ENCODE assay signal across 1 cellular context in genomic region chr17:37483311-37484039, GRCh38.
TF ChIP-seq lines count a peak whose summit lies in the region.

No MANE protein-coding gene starts in this region.

TF ChIP-seq in HEK293, 187 proteins besides CTCF, POLR2A, EP300 and RAD21 (continued from another document):
- TF ChIP-seq ZNF639 (tag by site-specific recombination; IDR thresholded peaks at IDR 0.05) (no peak), PATZ1 (tag by site-specific recombination; IDR thresholded peaks at IDR 0.05) (peak; percentile 65), MEIS1 (CRISPR knock-in tag; IDR thresholded peaks at IDR 0.05; ENCODE audit: borderline replicate concordance) (no peak), BCL11A (tag by site-specific recombination; IDR thresholded peaks at IDR 0.05; ENCODE audit: low read depth) (no peak), TSHZ1 (tag by site-specific recombination; IDR thresholded peaks at IDR 0.05; ENCODE audit: borderline replicate concordance) (no peak), ZNF239 (tag by site-specific recombination; IDR thresholded peaks at IDR 0.05) (no peak), ZNF280D (tag by site-specific recombination; IDR thresholded peaks at IDR 0.05) (no peak), ZNF623 (tag by site-specific recombination; IDR thresholded peaks at IDR 0.05) (0 out of 2 replicates have a peak, but pooled peaks have one; percentile 6), KLF16 (tag by site-specific recombination; IDR thresholded peaks at IDR 0.05) (peak; percentile 23; the same call in 1 of the 2 replicates), AEBP2 (tag by site-specific recombination; IDR thresholded peaks at IDR 0.05; ENCODE audit: borderline replicate concordance) (no peak), ZNF596 (tag by site-specific recombination; IDR thresholded peaks at IDR 0.05) (no peak), ZNF621 (tag by site-specific recombination; IDR thresholded peaks at IDR 0.05) (no peak), ZNF324 (tag by site-specific recombination; IDR thresholded peaks at IDR 0.05) (no peak), ZNF391 (tag by site-specific recombination; IDR thresholded peaks at IDR 0.05; ENCODE audit: borderline replicate concordance, low read depth) (0 out of 2 replicates have a peak, but pooled peaks have one; percentile 19), ZNF670 (tag by site-specific recombination; IDR thresholded peaks at IDR 0.05; ENCODE audit: low read depth) (no peak), GLIS2 (tag by site-specific recombination; IDR thresholded peaks at IDR 0.05) (0 out of 2 replicates have a peak, but pooled peaks have one; percentile 27), REST (tag by site-specific recombination; IDR thresholded peaks at IDR 0.05) (no peak), ZNF548 (tag by site-specific recombination; IDR thresholded peaks at IDR 0.05) (no peak), ZBTB48 (tag by site-specific recombination; IDR thresholded peaks at IDR 0.05) (peak; percentile 73; the same call in 1 of the 2 replicates), FEZF1 (tag by site-specific recombination; IDR thresholded peaks at IDR 0.05) (no peak; the same call in 1 of the 2 replicates), ZNF571 (tag by site-specific recombination; IDR thresholded peaks at IDR 0.05) (no peak), ZNF837 (tag by site-specific recombination; IDR thresholded peaks at IDR 0.05) (no peak), ZNF132 (tag by site-specific recombination; IDR thresholded peaks at IDR 0.05; ENCODE audit: borderline replicate concordance) (no peak), SCRT1 (tag by site-specific recombination; IDR thresholded peaks at IDR 0.05; ENCODE audit: borderline replicate concordance) (no peak), ZNF600 (tag by site-specific recombination; IDR thresholded peaks at IDR 0.05) (0 out of 2 replicates have a peak, but pooled peaks have one; percentile 14), MZF1 (tag by site-specific recombination; IDR thresholded peaks at IDR 0.05; ENCODE audit: borderline replicate concordance) (no peak), ZNF501 (tag by site-specific recombination; IDR thresholded peaks at IDR 0.05) (no peak), ZNF335 (tag by site-specific recombination; conservative IDR thresholded peaks at IDR 0.05) (peak; percentile 60), ZNF580 (tag by site-specific recombination; IDR thresholded peaks at IDR 0.05) (no peak)
